ENCODE assay signal across 9 cellular contexts in the genomic region with DNA sequence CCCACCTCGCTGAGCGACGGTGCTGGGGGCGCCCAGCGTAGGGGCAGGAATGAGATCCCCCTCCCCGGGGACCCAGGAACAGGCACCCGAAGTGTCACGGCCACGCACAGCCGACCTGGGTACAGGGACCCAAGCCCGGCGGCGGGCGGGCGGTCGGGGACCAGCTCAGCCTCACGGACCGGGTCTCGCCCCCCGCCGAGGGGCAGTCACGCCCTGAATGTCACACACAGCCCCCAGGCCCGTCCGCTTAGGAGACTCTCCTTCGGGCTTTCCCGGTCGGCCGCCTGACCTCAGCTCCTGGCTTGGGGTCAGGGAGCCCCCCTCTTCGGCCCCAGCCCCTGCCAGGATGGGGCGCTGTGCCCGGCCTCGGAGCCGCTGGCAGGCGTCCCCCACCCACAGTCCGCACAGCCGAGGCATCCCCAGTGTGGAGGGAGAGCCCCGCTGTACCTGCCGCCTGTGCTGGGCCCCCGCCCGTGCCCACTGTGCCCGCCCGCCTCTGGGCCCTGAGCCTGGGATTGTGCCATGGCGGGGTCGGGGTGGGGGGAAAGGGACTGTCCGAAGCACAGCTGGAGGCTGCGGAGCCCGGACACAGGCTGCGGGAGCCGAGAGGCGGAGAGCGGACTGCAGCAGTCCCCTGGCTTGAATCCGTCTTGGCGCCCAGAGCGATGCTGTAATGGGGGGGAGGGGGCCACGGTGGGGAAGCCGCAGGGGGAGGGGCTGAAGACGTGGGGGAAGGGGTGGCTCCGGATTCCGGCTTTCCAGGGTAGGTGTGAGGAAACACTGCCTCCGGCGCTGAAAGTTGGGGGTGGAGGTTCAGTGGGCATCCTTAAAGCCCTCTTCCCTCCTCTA. TPM values are rescaled to one million over a fixed set of nuclear protein-coding genes. Genes with fewer than 3 reads are reported as not detected.
DNase-seq lines count a peak whose midpoint lies in the region; ATAC-seq, FAIRE-seq and TF ChIP-seq lines count a peak whose summit lies in the region.
"Had no signal": no experiment of that assay in that cellular context is flagged by ENCODE, and none has a peak within 500 bp of the region (broad histone marks: within the 10 kb centered on the region; RNA-seq: fewer than 3 reads in every experiment).

No MANE protein-coding gene starts in this region.

- peak overlapping the region; percentile 68 for H3K4me3 Mint-ChIP-seq in CD4-positive, alpha-beta T cell

- H3K36me3 ChIP-seq in ectodermal cell (ENCODE audit: control insufficient read depth, insufficient read depth, low read length): no peaks in the 10 kb centered on the region
- no peaks in the 10 kb centered on the region for H3K36me3 ChIP-seq in osteoblast (ENCODE audit: insufficient read depth, low read length)
- no peaks in the 10 kb centered on the region for H3K36me3 ChIP-seq in PC-9 (ENCODE audit: low read depth)
- H3K36me3 ChIP-seq: SJSA1 had no signal

- DNase-seq in CD4-positive, alpha-beta T cell: no peak
- DNase-seq in NCI-H2227 (lab: John Stamatoyannopoulos, UW; ENCODE audit: unreplicated experiment) (peak; percentile 68), osteoblast (ENCODE audit: insufficient read length, low spot score, missing footprints) (peak; percentile 69), PC-9 (no peak), frontal cortex (ENCODE audit: low spot score in 2 of 2) (no peak), NOMO-1 (lab: John Stamatoyannopoulos, UW; ENCODE audit: unreplicated experiment in 2 of 2) (no peak)

- no peak for FAIRE-seq in frontal cortex (lab: Jason Lieb, UNC)

- H3K4me1 Mint-ChIP-seq in CD4-positive, alpha-beta T cell (ENCODE audit: low read depth): peaks cover 11% of the 10 kb centered on the region

- H2AFZ ChIP-seq in osteoblast (ENCODE audit: low read length): no peak overlapping the region
- no peak overlapping the region for H2AFZ ChIP-seq in PC-9

- no peaks in the 10 kb centered on the region for H3K9me3 Mint-ChIP-seq in CD4-positive, alpha-beta T cell

- POLR2A ChIA-PET in CD4-positive, alpha-beta T cell (lab: Charles Lee): no interaction called here
- POLR2A ChIA-PET in PC-9 (lab: Charles Lee; ENCODE audit: unreplicated experiment): no interaction called here

- TF ChIP-seq CTCF in CD4-positive, alpha-beta T cell (IDR thresholded peaks at IDR 0.05): no peak
- no peak for TF ChIP-seq CTCF in osteoblast (IDR thresholded peaks at IDR 0.05; ENCODE audit: extremely low read depth, low read depth, low read length)
- no peak for TF ChIP-seq CTCF in PC-9 (conservative IDR thresholded peaks at IDR 0.05)

- no peak overlapping the region for H3K27ac ChIP-seq in CD4-positive, alpha-beta T cell (ENCODE audit: low read depth, low read length)
- H3K27ac ChIP-seq in ectodermal cell (ENCODE audit: insufficient read depth, low read depth, low read length, poor library complexity, severe bottlenecking): no peak overlapping the region
- no peak overlapping the region for H3K27ac ChIP-seq in osteoblast (ENCODE audit: low read depth, low read length)
- H3K27ac ChIP-seq in PC-9: no peak overlapping the region
- H3K27ac ChIP-seq: SJSA1 had no signal

- 0 to 1% methylated on average over 60 to 61 of the region's 61 CpGs for WGBS in ectodermal cell, 2 experiments

- no peaks in the 10 kb centered on the region for H3F3A ChIP-seq in PC-9 (ENCODE audit: insufficient read depth, low read depth)

- H3K4me1 ChIP-seq in ectodermal cell (ENCODE audit: control insufficient read depth, insufficient read depth, low read length): peaks cover 7% of the 10 kb centered on the region
- H3K4me1 ChIP-seq in osteoblast (ENCODE audit: insufficient read depth, low read length): no peaks in the 10 kb centered on the region
- H3K4me1 ChIP-seq in PC-9 (replicated peaks; ENCODE audit: insufficient read depth): no peaks in the 10 kb centered on the region

- no peaks in the 10 kb centered on the region for H3K79me2 ChIP-seq in osteoblast (ENCODE audit: insufficient read depth, low read length)
- no peaks in the 10 kb centered on the region for H3K79me2 ChIP-seq in PC-9 (ENCODE audit: low read depth)

- CTCF ChIA-PET in CD4-positive, alpha-beta T cell (lab: Charles Lee): no interaction called here
- CTCF ChIA-PET in PC-9 (lab: Charles Lee): no interaction called here

- H3K4me2 ChIP-seq in osteoblast (ENCODE audit: insufficient read depth, low read length) (no peak overlapping the region), PC-9 (no peak overlapping the region)

- H3K27ac Mint-ChIP-seq in CD4-positive, alpha-beta T cell: no peak overlapping the region

- H3K9me3 ChIP-seq in CD4-positive, alpha-beta T cell (ENCODE audit: control insufficient read depth, low read length): no peaks in the 10 kb centered on the region
- H3K9me3 ChIP-seq in ectodermal cell (ENCODE audit: control insufficient read depth, low read length): no peaks in the 10 kb centered on the region
- no peaks in the 10 kb centered on the region for H3K9me3 ChIP-seq in osteoblast (ENCODE audit: low read depth, low read length)
- H3K9me3 ChIP-seq in PC-9 (ENCODE audit: insufficient read depth, low read depth): no peaks in the 10 kb centered on the region
- H3K9me3 ChIP-seq: SJSA1 had no signal

- BruUV-seq in PC-9 (replicated peaks; lab: Mats Ljungman, UMichigan): no TSS peak

- no peak for ATAC-seq in CD4-positive, alpha-beta T cell (ENCODE audit: poor library complexity)
- ATAC-seq in GM19463 (IDR thresholded peaks at IDR 0.05; ENCODE audit: unreplicated experiment): no peak

- peaks cover 65% of the 10 kb centered on the region for H3K27me3 Mint-ChIP-seq in CD4-positive, alpha-beta T cell

- peaks cover 53% of the 10 kb centered on the region for H3K27me3 ChIP-seq in CD4-positive, alpha-beta T cell (ENCODE audit: control insufficient read depth, insufficient read depth, low read length)
- H3K27me3 ChIP-seq in ectodermal cell (ENCODE audit: control insufficient read depth, insufficient read depth, low read length, poor library complexity, severe bottlenecking) (peaks cover 66% of the 10 kb centered on the region), osteoblast (ENCODE audit: insufficient read depth, low read length) (peaks cover 58% of the 10 kb centered on the region), PC-9 (ENCODE audit: insufficient read depth, low read depth) (peaks cover 42% of the 10 kb centered on the region)

- no peaks in the 10 kb centered on the region for H3K9me2 ChIP-seq in PC-9 (ENCODE audit: insufficient read depth)

- H4K20me1 ChIP-seq in osteoblast (ENCODE audit: insufficient read depth, low read length) (no peaks in the 10 kb centered on the region), PC-9 (ENCODE audit: insufficient read depth) (no peaks in the 10 kb centered on the region)

- peak overlapping the region; percentile 52 for H3K4me3 ChIP-seq in ectodermal cell (ENCODE audit: insufficient read depth, low read depth, low read length)
- no peak overlapping the region for H3K4me3 ChIP-seq in osteoblast (ENCODE audit: insufficient read depth, low read length)
- H3K4me3 ChIP-seq in PC-9: no peak overlapping the region

- intact Hi-C loops in CD4-positive, alpha-beta T cell (cut with DNase I, micrococcal nuclease): no loop called here
- intact Hi-C loops in PC-9 (cut with micrococcal nuclease; ENCODE audit: unreplicated experiment): no loop called here

- no peaks in the 10 kb centered on the region for H3K36me3 Mint-ChIP-seq in CD4-positive, alpha-beta T cell (ENCODE audit: low read depth)

RNA-seq across cellular contexts. Expression of a gene that starts 0.6 kb away (rescaled TPM):
- total RNA-seq in CD4-positive, alpha-beta T cell: under 1 TPM; 0.34 to 0.44 TPM
- polyA plus RNA-seq in ectodermal cell (2013, experiment 1 of 4): 1.8 TPM
- 2.5 TPM for polyA plus RNA-seq in ectodermal cell (2013, experiment 2 of 4)
- polyA plus RNA-seq in ectodermal cell (2013, experiment 3 of 4): 0.96 TPM
- 1.6 TPM for polyA plus RNA-seq in ectodermal cell (2013, experiment 4 of 4)
- total RNA-seq in osteoblast (under 0.01 TPM in 1 of 2 replicates, not detected in the other), PC-9 (2021) (not detected in 2 replicates), frontal cortex (3.3 TPM)
- total RNA-seq: SJSA1 had no signal

RNA-seq across cellular contexts. Expression of a gene that starts 55.1 kb away (rescaled TPM):
- 1 to 10 TPM in 1 of 2 experiments, under 1 TPM in 1; 0.85 to 2.3 TPM for total RNA-seq in CD4-positive, alpha-beta T cell
- 18.4 TPM for polyA plus RNA-seq in ectodermal cell (2013, experiment 1 of 4)
- polyA plus RNA-seq in ectodermal cell (2013, experiment 2 of 4): 18.1 TPM
- 23.6 TPM for polyA plus RNA-seq in ectodermal cell (2013, experiment 3 of 4)
- 26.3 TPM for polyA plus RNA-seq in ectodermal cell (2013, experiment 4 of 4)
- total RNA-seq in osteoblast (22.1 and 23.0 TPM in 2 replicates), PC-9 (2021) (39.8 and 41.7 TPM in 2 replicates), frontal cortex (4.9 TPM)

Comparison
In these comparisons a context has a peak if more than half of its experiments do, and no peak if none do; other contexts are left out.
1. DNase-seq: peak in NCI-H2227 (single experiment) and osteoblast (single experiment); none in CD4-positive, alpha-beta T cell (0 of 10), PC-9 (0 of 2), frontal cortex (0 of 2) and NOMO-1 (0 of 2).